11 cellular contexts compared by ENCODE assay signal in genomic region chr5:131595088-131596033, GRCh38. TPM values are rescaled to one million over a fixed set of nuclear protein-coding genes. Genes with fewer than 3 reads are reported as not detected.
A peak's percentile ranks its signal among the peaks of the same experiment; 100 is the strongest.
DNase-seq lines count a peak whose midpoint lies in the region; ATAC-seq and TF ChIP-seq lines count a peak whose summit lies in the region.
"Had no signal": no experiment of that assay in that cellular context is flagged by ENCODE, and none has a peak within 500 bp of the region (broad histone marks: within the 10 kb centered on the region; RNA-seq: fewer than 3 reads in every experiment).

No MANE protein-coding gene starts in this region.

- no peaks in the 10 kb centered on the region for H3K9me3 Mint-ChIP-seq in naive thymus-derived CD4-positive, alpha-beta T cell

- H3K27me3 ChIP-seq in naive thymus-derived CD4-positive, alpha-beta T cell (ENCODE audit: control insufficient read depth in 2 of 2, insufficient read depth in 2 of 2, low read length in 2 of 2) = no peaks in the 10 kb centered on the region
- no peaks in the 10 kb centered on the region for H3K27me3 ChIP-seq in SK-N-SH (ENCODE audit: insufficient read depth)
- H3K27me3 ChIP-seq: neutrophil, SJCRH30 had no signal

- intact Hi-C loops in naive thymus-derived CD4-positive, alpha-beta T cell (cut with micrococcal nuclease) = loop anchor here (1.0 kb wide), 2 partner anchors 40 to 47 kb away; partner anchors contain the start of gene RAPGEF6 (in 2 of the 2)

- DNase-seq in GM13977 (ENCODE audit: low spot score) = peak; percentile 31
- DNase-seq in T-helper 17 cell = no peak
- DNase-seq in naive thymus-derived CD4-positive, alpha-beta T cell = peak in 7 of 9 donors; percentile 26 to 56 (median 52)
- DNase-seq in D341Med (ENCODE audit: low spot score) = no peak
- DNase-seq in HUDEP-2 (lab: John Stamatoyannopoulos, UW; ENCODE audit: unreplicated experiment in 76 of 76) = no peak
- no peak for DNase-seq in SK-N-SH
- DNase-seq: NCI-H2081, SJCRH30 had no signal

- over 99% methylated on average over 8 of the region's 8 CpGs for WGBS in SK-N-SH (ENCODE audit: low lambda C conversion rate)

- no peaks in the 10 kb centered on the region for H3F3A ChIP-seq in SK-N-SH (replicated peaks; ENCODE audit: insufficient read depth)

- H3K79me2 ChIP-seq in SK-N-SH (ENCODE audit: insufficient read depth) = peaks cover 37% of the 10 kb centered on the region

- H3K9ac ChIP-seq in SK-N-SH = no peak overlapping the region

- no peak overlapping the region for H3K4me2 ChIP-seq in SK-N-SH

- POLR2A ChIA-PET in naive thymus-derived CD4-positive, alpha-beta T cell (lab: Charles Lee) = interaction anchor here (0.7 to 1.3 kb wide), 4 partner anchors 40 to 69 kb away, joined by 3 to 6 read pairs (median 4); no protein-coding TSS in a partner anchor
- POLR2A ChIA-PET in SK-N-SH (lab: Yijun Ruan, JAX) = no interaction called here

- H3K27me3 Mint-ChIP-seq in T-helper 17 cell = no peaks in the 10 kb centered on the region
- H3K27me3 Mint-ChIP-seq in naive thymus-derived CD4-positive, alpha-beta T cell = no peaks in the 10 kb centered on the region

- TF ChIP-seq EP300 in SK-N-SH (IDR thresholded peaks at IDR 0.05; ENCODE audit: borderline replicate concordance in 1 of 2, low read depth in 1 of 2, low read length in 1 of 2) = no peak

- H4K20me1 ChIP-seq in SK-N-SH (ENCODE audit: insufficient read depth) = no peaks in the 10 kb centered on the region

- no peaks in the 10 kb centered on the region for H3K9me2 ChIP-seq in SK-N-SH

- peak overlapping the region; percentile 94 for H3K27ac Mint-ChIP-seq in T-helper 17 cell
- peak overlapping the region; percentile 55 to 84 (median 77) for H3K27ac Mint-ChIP-seq in naive thymus-derived CD4-positive, alpha-beta T cell

- peak overlapping the region; percentile 85 for H3K4me3 Mint-ChIP-seq in T-helper 17 cell
- H3K4me3 Mint-ChIP-seq in naive thymus-derived CD4-positive, alpha-beta T cell = peak overlapping the region; percentile 3 to 76 (median 64)

- peaks cover 53% of the 10 kb centered on the region for H3K4me1 Mint-ChIP-seq in T-helper 17 cell
- peaks cover 29 to 86% (median 78%) of the 10 kb centered on the region in 7 donors for H3K4me1 Mint-ChIP-seq in naive thymus-derived CD4-positive, alpha-beta T cell

- peak; percentile 59 for ATAC-seq in GM21576 (IDR thresholded peaks at IDR 0.05; ENCODE audit: unreplicated experiment)
- ATAC-seq in T-helper 17 cell = peak; percentile 93
- peak; percentile 90 for ATAC-seq in naive thymus-derived CD4-positive, alpha-beta T cell
- no peak for ATAC-seq in GM18505 (IDR thresholded peaks at IDR 0.05; ENCODE audit: unreplicated experiment)

- no peak for TF ChIP-seq RAD21 in SK-N-SH (IDR thresholded peaks at IDR 0.05; ENCODE audit: low read length)

- peak overlapping the region; percentile 29 for H3K27ac ChIP-seq in naive thymus-derived CD4-positive, alpha-beta T cell (ENCODE audit: low read depth, low read length)
- H3K27ac ChIP-seq in SK-N-SH (ENCODE audit: low read depth in 2 of 2, low read length in 1 of 2) = no peak overlapping the region
- H3K27ac ChIP-seq: SJCRH30 had no signal

- H2AFZ ChIP-seq in SK-N-SH (ENCODE audit: low read depth) = no peak overlapping the region

- H3K36me3 ChIP-seq in naive thymus-derived CD4-positive, alpha-beta T cell (ENCODE audit: control insufficient read depth in 2 of 3, insufficient read depth in 3 of 3, low read length in 3 of 3) = no peaks in the 10 kb centered on the region
- peaks cover 3 to 16% of the 10 kb centered on the region in 2 experiments for H3K36me3 ChIP-seq in SK-N-SH (replicated peaks in 1 of 2; ENCODE audit: control insufficient read depth in 1 of 2, insufficient read depth in 2 of 2, low read length in 1 of 2)

- H3K4me3 ChIP-seq in naive thymus-derived CD4-positive, alpha-beta T cell (ENCODE audit: low read length) = no peak overlapping the region
- H3K4me3 ChIP-seq in SK-N-SH (ENCODE audit: low read depth in 2 of 2, low read length in 1 of 2) = no peak overlapping the region
- H3K4me3 ChIP-seq: SJCRH30 had no signal

- no peak for TF ChIP-seq CTCF in GM13977 (IDR thresholded peaks at IDR 0.05; ENCODE audit: extremely low read depth, insufficient read depth, missing control alignments)
- TF ChIP-seq CTCF in SK-N-SH (IDR thresholded peaks at IDR 0.05) = no peak

- peaks cover 20 to 24% of the 10 kb centered on the region in 2 donors for H3K4me1 ChIP-seq in naive thymus-derived CD4-positive, alpha-beta T cell (ENCODE audit: control insufficient read depth in 2 of 2, insufficient read depth in 2 of 2, low read length in 2 of 2)
- no peaks in the 10 kb centered on the region; a peak in 1 of 4 replicates for H3K4me1 ChIP-seq in SK-N-SH (ENCODE audit: control insufficient read depth in 1 of 2, insufficient read depth in 2 of 2, low read depth in 1 of 2, low read length in 1 of 2)
- H3K4me1 ChIP-seq: SJCRH30 had no signal

- in situ Hi-C loops in GM13977 (cut with MboI; ENCODE audit: low pct_unique_long_range_greater_than_20kb, low sequenced_read_pairs, unreplicated experiment) = no loop called here

- no peak for TF ChIP-seq POLR2A in GM18505 (IDR thresholded peaks at IDR 0.05; ENCODE audit: borderline replicate concordance, extremely low read depth, insufficient read depth, insufficient read length)

- peaks cover 4% of the 10 kb centered on the region for H3K36me3 Mint-ChIP-seq in T-helper 17 cell (ENCODE audit: low read depth)
- H3K36me3 Mint-ChIP-seq in naive thymus-derived CD4-positive, alpha-beta T cell = peaks cover 0 to 19% (median 13%) of the 10 kb centered on the region in 5 donors

- CTCF ChIA-PET in naive thymus-derived CD4-positive, alpha-beta T cell (lab: Charles Lee) = interaction anchor here (1.2 kb wide), 1 partner anchor 411 kb away, joined by 5 read pairs; no protein-coding TSS in a partner anchor
- CTCF ChIA-PET in SK-N-SH (lab: Yijun Ruan, JAX) = interaction anchor here (1.6 to 1.8 kb wide), 2 partner anchors 21 to 468 kb away, joined by 3 to 4 read pairs; no protein-coding TSS in a partner anchor

- no peaks in the 10 kb centered on the region for H3K9me3 ChIP-seq in T-helper 17 cell (ENCODE audit: control insufficient read depth, low read length, poor library complexity, severe bottlenecking)
- H3K9me3 ChIP-seq in naive thymus-derived CD4-positive, alpha-beta T cell (ENCODE audit: control insufficient read depth in 2 of 3, low read length in 3 of 3) = no peaks in the 10 kb centered on the region
- 0 out of 2 replicates have a peak, but pooled peaks cover 5% of the 10 kb centered on the region for H3K9me3 ChIP-seq in SK-N-SH
- H3K9me3 ChIP-seq: neutrophil, SJCRH30 had no signal

TF ChIP-seq in SK-N-SH, 30 proteins besides CTCF, POLR2A, EP300 and RAD21:
- no peak for TF ChIP-seq EZH2phosphoT487 (IDR thresholded peaks at IDR 0.05; ENCODE audit: borderline replicate concordance, low read depth)
- no peak for TF ChIP-seq PBX3 (IDR thresholded peaks at IDR 0.05)
TF ChIP-seq in SK-N-SH: peak in this region for 0.

RNA-seq across cellular contexts. Expression of gene RAPGEF6, which starts 39.7 kb away (rescaled TPM):
- total RNA-seq in T-helper 17 cell = 10 to 100 TPM; 60.7 to 68.7 TPM
- total RNA-seq in naive thymus-derived CD4-positive, alpha-beta T cell = 100 to 1,000 TPM in 3 of 5 experiments, 10 to 100 TPM in 2; 50.9 to 186 (median 114) TPM
- 10 to 100 TPM; 36.7 to 49.6 TPM for polyA plus RNA-seq in naive thymus-derived CD4-positive, alpha-beta T cell
- polyA plus RNA-seq in SK-N-SH (2012; rRNA removed) = 2.9 and 4.7 TPM in 2 replicates
- 3.0 and 3.3 TPM in 2 replicates for polyA plus RNA-seq in SK-N-SH (2012; cell fraction: cytosol; rRNA removed)
- polyA plus RNA-seq in SK-N-SH (2012; cell fraction: nucleus; rRNA removed) = 4.9 and 9.0 TPM in 2 replicates

Comparison
In these comparisons a context has a peak if more than half of its experiments do, and no peak if none do; other contexts are left out.
1. DNase-seq: peak in GM13977 (single experiment) and naive thymus-derived CD4-positive, alpha-beta T cell (7 of 9); none in T-helper 17 cell (0 of 3), D341Med (single experiment), HUDEP-2 (0 of 76) and SK-N-SH (single experiment).